Comparison of ENCODE assay signal across 31 cellular contexts in genomic region chr17:28242791-28243190, GRCh38.
"Had no signal": no experiment of that assay in that cellular context is flagged by ENCODE, and none has a peak within 500 bp of the region (broad histone marks: within the 10 kb centered on the region; RNA-seq: fewer than 3 reads in every experiment).

No MANE protein-coding gene starts in this region.

- H3K9me3 ChIP-seq: adrenal gland, body of pancreas, breast epithelium had no signal

- DNase-seq: activated B cell treated with CpG ODN at 0.5 μM for 24 hours; activated CD4-positive, alpha-beta memory T cell treated with anti-CD3 and anti-CD28 coated beads, Interleukin-2, amount 10 ng/mL, durations not matched to agents 7 days and 5 days; activated CD4-positive, alpha-beta T cell treated with anti-CD3 and anti-CD28 coated beads for 48 hours; activated CD4-positive, alpha-beta T cell treated with anti-CD3 and anti-CD28 coated beads, Interleukin-2, amount 10 ng/mL, durations not matched to agents 7 days and 5 days; activated CD4-positive, alpha-beta T cell treated with anti-CD3 and anti-CD28 coated beads, Interleukin-2, amount 50 U/mL, for 48 hours; activated CD4-positive, CD25-positive, alpha-beta regulatory T cell treated with anti-CD3 and anti-CD28 coated beads, Interleukin-2, amount 50 U/mL, for 72 hours; activated CD8-positive, alpha-beta memory T cell treated with anti-CD3 and anti-CD28 coated beads for 24 hours; activated CD8-positive, alpha-beta memory T cell treated with anti-CD3 and anti-CD28 coated beads, Interleukin-2, amount 10 ng/mL, durations not matched to agents 7 days and 5 days; activated CD8-positive, alpha-beta memory T cell treated with anti-CD3 and anti-CD28 coated beads, Interleukin-2, amount 50 U/mL, for 48 hours; activated CD8-positive, alpha-beta T cell treated with anti-CD3 and anti-CD28 coated beads, Interleukin-2, amount 10 ng/mL, durations not matched to agents 7 days and 5 days; activated effector memory CD4-positive, alpha-beta T cell treated with Interleukin-2 at 50 U/mL for 16 hours; activated gamma-delta T cell treated with Interleukin-2 at 50 U/mL for 16 hours; activated naive CD4-positive, alpha-beta T cell; activated naive CD4-positive, alpha-beta T cell treated with anti-CD3 and anti-CD28 coated beads for 36 hours; activated naive CD4-positive, alpha-beta T cell treated with anti-CD3 and anti-CD28 coated beads, Interleukin-2, amount 50 U/mL, for 16 hours; activated naive CD8-positive, alpha-beta T cell treated with anti-CD3 and anti-CD28 coated beads for 36 hours; activated T-cell treated with anti-CD3 and anti-CD28 coated beads, Interleukin-2, amount 50 U/mL, for 24 hours; activated T-cell treated with anti-CD3 and anti-CD28 coated beads, Interleukin-2, amount 50 U/mL, for 48 hours; amniotic stem cell; brain microvascular endothelial cell; central memory CD4-positive, alpha-beta T cell; T-helper 1 cell; T-helper 2 cell; T-helper 9 cell had no signal

- H3K36me3 ChIP-seq: adrenal gland, brain microvascular endothelial cell, breast epithelium had no signal

- ATAC-seq: activated CD8-positive, alpha-beta memory T cell treated with anti-CD3 and anti-CD28 coated beads, Interleukin-2, amount 10 ng/mL, durations not matched to agents 7 days and 5 days; activated CD8-positive, alpha-beta T cell treated with anti-CD3 and anti-CD28 coated beads, Interleukin-2, amount 10 ng/mL, durations not matched to agents 7 days and 5 days; activated naive CD4-positive, alpha-beta T cell treated with anti-CD3 and anti-CD28 coated beads, Interleukin-2, amount 50 U/mL, for 72 hours had no signal

- FAIRE-seq: astrocyte, TTC549 had no signal

- H3K27ac ChIP-seq: brain microvascular endothelial cell, breast epithelium, VCaP had no signal

- H3K4me1 ChIP-seq: breast epithelium had no signal

- H3K4me3 ChIP-seq: adrenal gland, body of pancreas, breast epithelium had no signal
